Comparison of ENCODE assay signal across 1 cellular context in genomic region chr2:189287363-189287762, GRCh38.
TF ChIP-seq lines count a peak whose summit lies in the region.

No MANE protein-coding gene starts in this region.

TF ChIP-seq in H1, 55 proteins besides CTCF, POLR2A, EP300 and RAD21:
- TF ChIP-seq YY1 (IDR thresholded peaks at IDR 0.05; ENCODE audit: low read depth, low read length) (no peak), SP1 (IDR thresholded peaks at IDR 0.05; ENCODE audit: low read depth, low read length) (no peak), BCL11A (IDR thresholded peaks at IDR 0.05; ENCODE audit: low read depth in 2 of 2, low read length in 2 of 2) (no peak), CREB1 (IDR thresholded peaks at IDR 0.05) (no peak), ATF2 (IDR thresholded peaks at IDR 0.05; ENCODE audit: low read length) (no peak)
